ENCODE assay signal across 1 cellular context in genomic region chr4:184664445-184665210, GRCh38.
TF ChIP-seq lines count a peak whose summit lies in the region.

No MANE protein-coding gene starts in this region.

TF ChIP-seq in GM23338, 12 proteins besides CTCF, POLR2A, EP300 and RAD21 (continued from another document):
- TF ChIP-seq ZNF462 (CRISPR knock-in tag; IDR thresholded peaks at IDR 0.05) (no peak), ZNF114 (CRISPR knock-in tag; IDR thresholded peaks at IDR 0.05) (no peak), JUNB (IDR thresholded peaks at IDR 0.05; ENCODE audit: unreplicated experiment) (no peak), EZH2phosphoT487 (IDR thresholded peaks at IDR 0.05; ENCODE audit: unreplicated experiment) (no peak)
